Comparison of ENCODE assay signal across 16 cellular contexts in genomic region chr19:46604781-46605355, GRCh38. TPM values are rescaled to one million over a fixed set of nuclear protein-coding genes. Genes with fewer than 3 reads are reported as not detected.
DNase-seq lines count a peak whose midpoint lies in the region; ATAC-seq and TF ChIP-seq lines count a peak whose summit lies in the region.
"Had no signal": no experiment of that assay in that cellular context is flagged by ENCODE, and none has a peak within 500 bp of the region (broad histone marks: within the 10 kb centered on the region; RNA-seq: fewer than 3 reads in every experiment).

No MANE protein-coding gene starts in this region.

- POLR2A ChIA-PET in MCF 10A (lab: Yijun Ruan, JAX), result no interaction called here

- intact Hi-C loops in thyroid gland (cut with DNase I) (loop anchor here (5.0 kb wide), 1 partner anchor 57 kb away; the partner anchor contains the start of gene DACT3), MCF 10A (cut with micrococcal nuclease) (no loop called here)

- H3K4me3 ChIP-seq in coronary artery, result peak overlapping the region; percentile 58
- H3K4me3 ChIP-seq in thyroid gland (replicated peaks in 1 of 3), result no peak overlapping the region

- WGBS in thyroid gland, 2 donors, result 19 to 38% methylated on average over 12 to 13 of the region's 13 CpGs

- peaks cover 27 to 42% of the 10 kb centered on the region in 2 donors for H3K4me1 ChIP-seq in thyroid gland

- ATAC-seq in HG02571 (IDR thresholded peaks at IDR 0.05; ENCODE audit: unreplicated experiment), result no peak
- ATAC-seq in GM18858 (IDR thresholded peaks at IDR 0.05; ENCODE audit: unreplicated experiment), result no peak

- TF ChIP-seq CTCF in coronary artery (IDR thresholded peaks at IDR 0.05), result no peak
- no peak for TF ChIP-seq CTCF in thyroid gland (IDR thresholded peaks at IDR 0.05)
- no peak for TF ChIP-seq CTCF in MCF 10A (IDR thresholded peaks at IDR 0.05; ENCODE audit: unreplicated experiment)

- no peaks in the 10 kb centered on the region for H3K27me3 Mint-ChIP-seq in activated T-cell treated with anti-CD3 and anti-CD28 coated beads, Interleukin-2, amount 50 U/mL, for 24 hours
- no peaks in the 10 kb centered on the region for H3K27me3 Mint-ChIP-seq in MCF 10A (ENCODE audit: insufficient read depth, unreplicated experiment)
- H3K27me3 Mint-ChIP-seq: activated naive CD8-positive, alpha-beta T cell had no signal

- H3K36me3 ChIP-seq in thyroid gland, result peaks cover 25 to 30% of the 10 kb centered on the region in 2 donors

- H3K27me3 ChIP-seq in thyroid gland, result no peaks in the 10 kb centered on the region

- CTCF ChIA-PET in MCF 10A (lab: Yijun Ruan, JAX), result interaction anchor here (0.6 to 4.3 kb wide), 2 partner anchors 12 to 68 kb away, joined by 4 to 25 read pairs; no protein-coding TSS in a partner anchor

- no peak for TF ChIP-seq POLR2A in thyroid gland (IDR thresholded peaks at IDR 0.05)

- H3K27ac Mint-ChIP-seq in activated T-cell treated with anti-CD3 and anti-CD28 coated beads, Interleukin-2, amount 50 U/mL, for 24 hours, result peak overlapping the region; percentile 37
- H3K27ac Mint-ChIP-seq in MCF 10A (ENCODE audit: low read depth, unreplicated experiment), result no peak overlapping the region
- H3K27ac Mint-ChIP-seq: activated naive CD8-positive, alpha-beta T cell had no signal

- H3K27ac ChIP-seq in coronary artery, result peak overlapping the region; percentile 98 to 99
- H3K27ac ChIP-seq in thyroid gland, result peak overlapping the region; percentile 9 to 73 (median 65)

- peaks cover 81% of the 10 kb centered on the region for H3K36me3 Mint-ChIP-seq in activated T-cell treated with anti-CD3 and anti-CD28 coated beads, Interleukin-2, amount 50 U/mL, for 24 hours (ENCODE audit: low read depth)
- H3K36me3 Mint-ChIP-seq in MCF 10A (ENCODE audit: insufficient read depth, unreplicated experiment), result peaks cover 56% of the 10 kb centered on the region

- BruUV-seq in MCF 10A (replicated peaks; lab: Mats Ljungman, UMichigan), result no TSS peak

- peak; percentile 30 for DNase-seq in activated T-cell treated with anti-CD3 and anti-CD28 coated beads, Interleukin-2, amount 50 U/mL, for 24 hours
- DNase-seq in activated T-cell treated with anti-CD3 and anti-CD28 coated beads for 4 hours (no peak), coronary artery (ENCODE audit: low spot score) (peak; percentile 91), medulla oblongata (ENCODE audit: extremely low spot score) (peak; percentile 57), thyroid gland (peak; percentile 82 to 87), MCF 10A (ENCODE audit: unreplicated experiment) (no peak)
- DNase-seq: ACHN; activated CD4-positive, CD25-positive, alpha-beta regulatory T cell treated with anti-CD3 and anti-CD28 coated beads, Interleukin-2, amount 50 U/mL, for 72 hours; effector memory CD4-positive, alpha-beta T cell; NCI-H1105 treated with DMSO at 0.1 percent for 48 hours; NCI-H526; stimulated activated naive CD4-positive, alpha-beta T cell had no signal

- no peaks in the 10 kb centered on the region for H3K9me3 Mint-ChIP-seq in activated T-cell treated with anti-CD3 and anti-CD28 coated beads, Interleukin-2, amount 50 U/mL, for 24 hours
- H3K9me3 Mint-ChIP-seq in MCF 10A (ENCODE audit: unreplicated experiment), result no peaks in the 10 kb centered on the region

- H3K9me3 ChIP-seq in thyroid gland, result no peaks in the 10 kb centered on the region

- peaks cover 51% of the 10 kb centered on the region for H3K4me1 Mint-ChIP-seq in activated T-cell treated with anti-CD3 and anti-CD28 coated beads, Interleukin-2, amount 50 U/mL, for 24 hours (ENCODE audit: low read depth)
- H3K4me1 Mint-ChIP-seq in MCF 10A (ENCODE audit: insufficient read depth, unreplicated experiment), result peaks cover 4% of the 10 kb centered on the region

- no peak overlapping the region for H3K4me3 Mint-ChIP-seq in activated T-cell treated with anti-CD3 and anti-CD28 coated beads, Interleukin-2, amount 50 U/mL, for 24 hours
- no peak overlapping the region for H3K4me3 Mint-ChIP-seq in MCF 10A (ENCODE audit: unreplicated experiment)
- H3K4me3 Mint-ChIP-seq: activated naive CD8-positive, alpha-beta T cell had no signal

RNA-seq across cellular contexts. Expression of gene CALM3, which starts 3.7 kb away (rescaled TPM):
- total RNA-seq in thyroid gland, result 100 to 1,000 TPM; 108 to 190 (median 155) TPM
- total RNA-seq in MCF 10A (2022), result 103 and 120 TPM in 2 replicates

RNA-seq across cellular contexts. Expression of gene PTGIR, which starts 20.0 kb away (rescaled TPM):
- total RNA-seq in thyroid gland, result 10 to 100 TPM in 2 of 4 donors, 1 to 10 TPM in 2; 9.0 to 21.9 (median 12.7) TPM
- total RNA-seq in MCF 10A (2022), result not detected in 2 replicates

RNA-seq across cellular contexts. Expression of gene GNG8, which starts 31.1 kb away (rescaled TPM):
- total RNA-seq in thyroid gland, result not detected
- not detected in 2 replicates for total RNA-seq in MCF 10A (2022)
- total RNA-seq: Daoy had no signal

RNA-seq across cellular contexts. Expression of gene DACT3, which starts 56.1 kb away (rescaled TPM):
- 1 to 10 TPM; 1.7 to 3.2 (median 2.7) TPM for total RNA-seq in thyroid gland
- total RNA-seq in MCF 10A (2022), result 0.09 TPM in 1 of 2 replicates, not detected in the other

Comparison
In these comparisons a context has a peak if more than half of its experiments do, and no peak if none do; other contexts are left out.
1. DNase-seq: peak in activated T-cell treated with anti-CD3 and anti-CD28 coated beads, Interleukin-2, amount 50 U/mL, for 24 hours (single experiment), coronary artery (single experiment), medulla oblongata (single experiment) and thyroid gland (2 of 2); none in activated T-cell treated with anti-CD3 and anti-CD28 coated beads for 4 hours (single experiment) and MCF 10A (single experiment).